ENCODE assay signal across 25 cellular contexts in the genomic region with DNA sequence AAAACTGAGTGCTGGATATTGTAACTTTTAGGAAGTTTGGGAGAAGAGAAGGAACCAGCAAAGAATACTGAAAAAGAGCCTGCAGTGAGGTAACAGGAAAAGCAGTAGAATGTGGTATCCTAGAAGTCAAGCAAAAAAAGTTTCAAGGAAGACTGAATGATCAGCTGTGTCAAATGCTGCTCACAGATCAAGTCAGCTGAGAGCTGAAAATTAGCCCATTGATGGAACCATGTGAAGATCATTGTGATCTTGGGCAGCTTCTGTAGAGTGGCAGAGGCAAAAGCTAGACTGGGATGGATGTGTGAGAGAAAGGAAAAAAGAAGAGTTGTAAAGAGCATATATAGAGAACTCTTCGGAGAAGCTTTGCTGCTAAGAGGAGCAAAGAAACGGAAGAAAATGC.
"Had no signal": no experiment of that assay in that cellular context is flagged by ENCODE, and none has a peak within 500 bp of the region (broad histone marks: within the 10 kb centered on the region; RNA-seq: fewer than 3 reads in every experiment).

No MANE protein-coding gene starts in this region.

- H3K27ac ChIP-seq: neural progenitor cell, ovary, parathyroid adenoma, psoas muscle, right lobe of liver, sigmoid colon, stomach, thoracic aorta, thyroid gland, tibial nerve, upper lobe of left lung, uterus had no signal

- H3K27me3 ChIP-seq: neural progenitor cell, ovary, right lobe of liver, sigmoid colon, stomach, thyroid gland, tibial nerve, upper lobe of left lung, uterus had no signal

- H3K9ac ChIP-seq: neural progenitor cell, parathyroid adenoma had no signal

- H3K4me1 ChIP-seq: neural progenitor cell, parathyroid adenoma, psoas muscle, right lobe of liver, thyroid gland, uterus had no signal

- H3K4me3 ChIP-seq: neural progenitor cell, ovary, psoas muscle, right lobe of liver, sigmoid colon, stomach, thoracic aorta, thyroid gland, tibial nerve, upper lobe of left lung, uterus had no signal

- H3K79me2 ChIP-seq: parathyroid adenoma had no signal

- H3K4me2 ChIP-seq: neural progenitor cell had no signal

- ATAC-seq: natural killer cell; psoas muscle; right cardiac atrium; right lobe of liver; stimulated activated effector memory CD8-positive, alpha-beta T cell treated with anti-CD3 and anti-CD28 coated beads, Interleukin-12 subunit alpha, Interleukin-12 subunit beta, amount 100 ng/mL, for 72 hours; stimulated activated naive B cell treated with anti-CD40 and anti-IgM and Interleukin-4, amounts not matched to agents 10 μg/mL and 1 μg/mL and 100 μg/mL, for 72 hours had no signal

- H2AFZ ChIP-seq: neural progenitor cell, parathyroid adenoma had no signal

- H3K9me3 ChIP-seq: ovary, psoas muscle, right lobe of liver, sigmoid colon, stomach, thoracic aorta, thyroid gland, tibial nerve, upper lobe of left lung, uterus had no signal

- DNase-seq: natural killer cell; occipital lobe; ovary; posterior cingulate gyrus; psoas muscle; right cardiac atrium; right lobe of liver; sigmoid colon; small intestine; stimulated activated CD4-positive, alpha-beta T cell treated with anti-CD3 and anti-CD28 coated beads, Interleukin-15, amount 100 ng/mL, for 24 hours; stimulated activated CD4-positive, alpha-beta T cell treated with anti-CD3 and anti-CD28 coated beads, Interleukin-2, amount 100 ng/mL, for 24 hours; stimulated activated CD4-positive, alpha-beta T cell treated with anti-CD3 and anti-CD28 coated beads, Interleukin-2, amount 100 ng/mL, for 48 hours; stimulated activated CD4-positive, alpha-beta T cell treated with anti-CD3 and anti-CD28 coated beads, Interleukin-4, amount 100 ng/mL, for 24 hours; stimulated activated naive B cell treated with anti-CD40 and anti-IgM and Interleukin-4, amounts not matched to agents 10 μg/mL and 1 μg/mL and 100 μg/mL, for 72 hours; stimulated activated naive CD4-positive, alpha-beta T cell treated with Interleukin-2 at 50 U/mL for 16 hours; stomach; thyroid gland; trophoblast cell; upper lobe of left lung; uterus had no signal

- H3K36me3 ChIP-seq: neural progenitor cell, ovary, right lobe of liver, sigmoid colon, stomach, thoracic aorta, thyroid gland, tibial nerve, upper lobe of left lung, uterus had no signal
